In genomic region chr6:140671926-140672325, GRCh38 we compare ENCODE assay signal across 13 cellular contexts.
DNase-seq lines count a peak whose midpoint lies in the region; ATAC-seq and TF ChIP-seq lines count a peak whose summit lies in the region.
"Had no signal": no experiment of that assay in that cellular context is flagged by ENCODE, and none has a peak within 500 bp of the region (broad histone marks: within the 10 kb centered on the region; RNA-seq: fewer than 3 reads in every experiment).

No MANE protein-coding gene starts in this region.

- peak overlapping the region; percentile 15 for H3K27ac Mint-ChIP-seq in activated naive CD4-positive, alpha-beta T cell treated with anti-CD3 and anti-CD28 coated beads, Interleukin-2, amount 50 U/mL, for 24 hours
- no peak overlapping the region for H3K27ac Mint-ChIP-seq in activated naive CD4-positive, alpha-beta T cell treated with anti-CD3 and anti-CD28 coated beads, Interleukin-2, amount 10 ng/mL, durations not matched to agents 7 days and 5 days
- H3K27ac Mint-ChIP-seq: activated T-cell treated with anti-CD3 and anti-CD28 coated beads, Interleukin-2, amount 50 U/mL, for 72 hours; stimulated activated naive B cell treated with anti-CD40 and anti-IgM and Interleukin-4, amounts not matched to agents 10 μg/mL and 1 μg/mL and 100 μg/mL, for 72 hours had no signal

- no peak overlapping the region for H3K27ac ChIP-seq in upper lobe of right lung

- H3K9me3 ChIP-seq in upper lobe of right lung = no peaks in the 10 kb centered on the region

- H3K27me3 Mint-ChIP-seq in activated naive CD4-positive, alpha-beta T cell treated with anti-CD3 and anti-CD28 coated beads, Interleukin-2, amount 50 U/mL, for 24 hours = peaks cover 1% of the 10 kb centered on the region
- no peaks in the 10 kb centered on the region for H3K27me3 Mint-ChIP-seq in activated naive CD4-positive, alpha-beta T cell treated with anti-CD3 and anti-CD28 coated beads, Interleukin-2, amount 10 ng/mL, durations not matched to agents 7 days and 5 days
- H3K27me3 Mint-ChIP-seq: stimulated activated naive B cell treated with anti-CD40 and anti-IgM and Interleukin-4, amounts not matched to agents 10 μg/mL and 1 μg/mL and 100 μg/mL, for 72 hours had no signal

- intact Hi-C loops in upper lobe of right lung (cut with DNase I) = no loop called here

- H3K4me1 Mint-ChIP-seq in activated naive CD4-positive, alpha-beta T cell treated with anti-CD3 and anti-CD28 coated beads, Interleukin-2, amount 50 U/mL, for 24 hours = no peaks in the 10 kb centered on the region
- no peaks in the 10 kb centered on the region for H3K4me1 Mint-ChIP-seq in activated naive CD4-positive, alpha-beta T cell treated with anti-CD3 and anti-CD28 coated beads, Interleukin-2, amount 10 ng/mL, durations not matched to agents 7 days and 5 days

- no peaks in the 10 kb centered on the region for H3K36me3 ChIP-seq in upper lobe of right lung

- no peaks in the 10 kb centered on the region for H3K36me3 Mint-ChIP-seq in activated naive CD4-positive, alpha-beta T cell treated with anti-CD3 and anti-CD28 coated beads, Interleukin-2, amount 50 U/mL, for 24 hours
- no peaks in the 10 kb centered on the region for H3K36me3 Mint-ChIP-seq in activated naive CD4-positive, alpha-beta T cell treated with anti-CD3 and anti-CD28 coated beads, Interleukin-2, amount 10 ng/mL, durations not matched to agents 7 days and 5 days
- H3K36me3 Mint-ChIP-seq: stimulated activated naive B cell treated with anti-CD40 and anti-IgM and Interleukin-4, amounts not matched to agents 10 μg/mL and 1 μg/mL and 100 μg/mL, for 72 hours had no signal

- H3K27me3 ChIP-seq in upper lobe of right lung = no peaks in the 10 kb centered on the region

- no peak for DNase-seq in activated naive CD4-positive, alpha-beta T cell treated with anti-CD3 and anti-CD28 coated beads, Interleukin-2, amount 10 ng/mL, durations not matched to agents 7 days and 5 days
- peak; percentile 56 for DNase-seq in NCI-H69 (lab: John Stamatoyannopoulos, UW)
- DNase-seq in choroid plexus epithelial cell (ENCODE audit: low read depth) = peak; percentile 11
- DNase-seq in upper lobe of right lung = no peak
- DNase-seq in HK-2 (ENCODE audit: unreplicated experiment) = no peak
- DNase-seq in amniotic stem cell (lab: John Stamatoyannopoulos, UW) = no peak
- DNase-seq: activated CD4-positive, CD25-positive, alpha-beta regulatory T cell; activated T-cell treated with anti-CD3 and anti-CD28 coated beads, Interleukin-2, amount 50 U/mL, for 72 hours; central memory CD4-positive, alpha-beta T cell; left cardiac atrium; stimulated activated naive B cell treated with anti-CD40 and anti-IgM and Interleukin-4, amounts not matched to agents 10 μg/mL and 1 μg/mL and 100 μg/mL, for 72 hours had no signal

- H3K9me3 Mint-ChIP-seq in activated naive CD4-positive, alpha-beta T cell treated with anti-CD3 and anti-CD28 coated beads, Interleukin-2, amount 50 U/mL, for 24 hours = no peaks in the 10 kb centered on the region
- no peaks in the 10 kb centered on the region for H3K9me3 Mint-ChIP-seq in activated naive CD4-positive, alpha-beta T cell treated with anti-CD3 and anti-CD28 coated beads, Interleukin-2, amount 10 ng/mL, durations not matched to agents 7 days and 5 days
- H3K9me3 Mint-ChIP-seq: stimulated activated naive B cell treated with anti-CD40 and anti-IgM and Interleukin-4, amounts not matched to agents 10 μg/mL and 1 μg/mL and 100 μg/mL, for 72 hours had no signal

- H3K4me1 ChIP-seq in upper lobe of right lung = no peaks in the 10 kb centered on the region

- H3K4me3 Mint-ChIP-seq in activated naive CD4-positive, alpha-beta T cell treated with anti-CD3 and anti-CD28 coated beads, Interleukin-2, amount 50 U/mL, for 24 hours = no peak overlapping the region
- no peak overlapping the region for H3K4me3 Mint-ChIP-seq in activated naive CD4-positive, alpha-beta T cell treated with anti-CD3 and anti-CD28 coated beads, Interleukin-2, amount 10 ng/mL, durations not matched to agents 7 days and 5 days
- H3K4me3 Mint-ChIP-seq: activated T-cell treated with anti-CD3 and anti-CD28 coated beads, Interleukin-2, amount 50 U/mL, for 72 hours; stimulated activated naive B cell treated with anti-CD40 and anti-IgM and Interleukin-4, amounts not matched to agents 10 μg/mL and 1 μg/mL and 100 μg/mL, for 72 hours had no signal

- H3K4me3 ChIP-seq in choroid plexus epithelial cell (ENCODE audit: low read depth, low read length) = no peak overlapping the region
- no peak overlapping the region for H3K4me3 ChIP-seq in upper lobe of right lung

- TF ChIP-seq CTCF in choroid plexus epithelial cell (conservative IDR thresholded peaks at IDR 0.05; ENCODE audit: low read depth, low read length) = peak; percentile 20
- peak; percentile 17 for TF ChIP-seq CTCF in upper lobe of right lung (IDR thresholded peaks at IDR 0.05)

- ATAC-seq in upper lobe of right lung = peak; percentile 64
- ATAC-seq in GM18867 (IDR thresholded peaks at IDR 0.05; ENCODE audit: unreplicated experiment) = no peak
- ATAC-seq: activated T-cell treated with anti-CD3 and anti-CD28 coated beads, Interleukin-2, amount 50 U/mL, for 72 hours; left cardiac atrium had no signal

- CTCF ChIA-PET in activated naive CD4-positive, alpha-beta T cell treated with anti-CD3 and anti-CD28 coated beads, Interleukin-2, amount 10 ng/mL, durations not matched to agents 7 days and 5 days (lab: Charles Lee) = no interaction called here

Comparison
In these comparisons a context has a peak if more than half of its experiments do, and no peak if none do; other contexts are left out.
1. DNase-seq: peak in NCI-H69 (single experiment) and choroid plexus epithelial cell (single experiment); none in activated naive CD4-positive, alpha-beta T cell treated with anti-CD3 and anti-CD28 coated beads, Interleukin-2, amount 10 ng/mL, durations not matched to agents 7 days and 5 days (single experiment), upper lobe of right lung (single experiment), HK-2 (single experiment) and amniotic stem cell (single experiment).